ENCODE assay signal across 17 cellular contexts in genomic region chr14:78152246-78153068, GRCh38. TPM values are rescaled to one million over a fixed set of nuclear protein-coding genes. Genes with fewer than 3 reads are reported as not detected.
DNase-seq lines count a peak whose midpoint lies in the region; ATAC-seq, FAIRE-seq and TF ChIP-seq lines count a peak whose summit lies in the region.
"Had no signal": no experiment of that assay in that cellular context is flagged by ENCODE, and none has a peak within 500 bp of the region (broad histone marks: within the 10 kb centered on the region; RNA-seq: fewer than 3 reads in every experiment).

No MANE protein-coding gene starts in this region.

- DNase-seq in DND-41 (peak; percentile 19), NCI-H1105 treated with DMSO at 0.1 percent for 48 hours (lab: John Stamatoyannopoulos, UW) (peak; percentile 45), NCI-H748 (lab: John Stamatoyannopoulos, UW; ENCODE audit: unreplicated experiment) (peak; percentile 96), foreskin melanocyte (peak; percentile 21), small intestine (no peak), dermis blood vessel endothelial cell (no peak)
- DNase-seq in stimulated activated naive CD4-positive, alpha-beta T cell (lab: John Stamatoyannopoulos, UW): no peak
- DNase-seq: activated CD4-positive, alpha-beta T cell treated with anti-CD3 and anti-CD28 coated beads for 4 hours; activated CD8-positive, alpha-beta memory T cell treated with anti-CD3 and anti-CD28 coated beads, Interleukin-2, amount 50 U/mL, for 4 hours; activated naive CD4-positive, alpha-beta T cell treated with Interleukin-2 at 50 U/mL for 16 hours; BE2C; glutamatergic neuron; immature natural killer cell; T-helper 17 cell had no signal

- TF ChIP-seq CTCF in DND-41 (IDR thresholded peaks at IDR 0.05; ENCODE audit: borderline replicate concordance, extremely low read depth, low read length, poor library complexity, severe bottlenecking): no peak

- H3K79me2 ChIP-seq in DND-41 (ENCODE audit: insufficient read depth, low read length): no peaks in the 10 kb centered on the region

- no peak for FAIRE-seq in small intestine (lab: Jason Lieb, UNC)
- FAIRE-seq: H1, HTR-8/SVneo had no signal

- peak; percentile 67; the same call in 2 of the 3 replicates for ATAC-seq in DND-41 (ENCODE audit: insufficient read depth, low read depth)
- ATAC-seq: esophagus mucosa, T-helper 17 cell had no signal

- no peak overlapping the region for H3K27ac ChIP-seq in DND-41 (ENCODE audit: low read length)
- H3K27ac ChIP-seq in small intestine (ENCODE audit: low read depth in 1 of 2, low read length in 1 of 2): no peak overlapping the region

- H2AFZ ChIP-seq in DND-41 (ENCODE audit: low read depth, low read length): no peak overlapping the region

- no peak overlapping the region for H3K4me2 ChIP-seq in DND-41 (ENCODE audit: insufficient read depth, low read length)

- WGBS in small intestine, 3 donors: 47 to 57% (median 53%) methylated on average over 14 of the region's 14 CpGs

- no peaks in the 10 kb centered on the region for H3K9me3 ChIP-seq in DND-41 (ENCODE audit: insufficient read depth, low read length, severe bottlenecking)
- H3K9me3 ChIP-seq in small intestine (ENCODE audit: control insufficient read depth, low read depth): no peaks in the 10 kb centered on the region
- H3K9me3 ChIP-seq: BE2C had no signal

- H4K20me1 ChIP-seq in DND-41 (ENCODE audit: insufficient read depth, low read length): 0 out of 2 replicates have a peak, but pooled peaks cover under 1% of the 10 kb centered on the region

- H3K27me3 ChIP-seq in DND-41 (ENCODE audit: insufficient read depth, low read length, poor library complexity) (peaks cover 4% of the 10 kb centered on the region), small intestine (ENCODE audit: control insufficient read depth in 2 of 2, insufficient read depth in 2 of 2, low read length in 2 of 2) (no peaks in the 10 kb centered on the region)
- H3K27me3 ChIP-seq: BE2C had no signal

- no peak overlapping the region for H3K9ac ChIP-seq in DND-41 (ENCODE audit: low read depth, low read length)

- H3K36me3 ChIP-seq in DND-41 (ENCODE audit: insufficient read depth, low read length) (no peaks in the 10 kb centered on the region), small intestine (ENCODE audit: control insufficient read depth in 2 of 2, insufficient read depth in 2 of 2, low read length in 2 of 2) (no peaks in the 10 kb centered on the region)
- H3K36me3 ChIP-seq: BE2C had no signal

- no peaks in the 10 kb centered on the region for H3K4me1 ChIP-seq in DND-41 (ENCODE audit: insufficient read depth, low read length)
- H3K4me1 ChIP-seq in small intestine (ENCODE audit: control insufficient read depth in 2 of 2, insufficient read depth in 1 of 2, low read depth in 1 of 2, low read length in 1 of 2): no peaks in the 10 kb centered on the region
- H3K4me1 ChIP-seq: BE2C had no signal

- H3K4me3 ChIP-seq in DND-41 (ENCODE audit: low read depth in 1 of 2, low read length in 2 of 2): no peak overlapping the region
- H3K4me3 ChIP-seq in small intestine (ENCODE audit: low read depth in 1 of 2, low read length in 2 of 2): no peak overlapping the region

RNA-seq across cellular contexts. Expression of gene NRXN3, which starts 17.7 kb away (rescaled TPM):
- polyA plus RNA-seq in small intestine: 1 to 10 TPM in 1 of 3 donors, not detected in 2; 2.3 TPM
- total RNA-seq in dermis blood vessel endothelial cell: under 0.01 and 0.05 TPM in 2 replicates
- total RNA-seq: T-helper 17 cell had no signal
- polyA plus RNA-seq: immature natural killer cell had no signal

Comparison
In these comparisons a context has a peak if more than half of its experiments do, and no peak if none do; other contexts are left out.
1. DNase-seq: peak in DND-41 (single experiment), NCI-H1105 treated with DMSO at 0.1 percent for 48 hours (single experiment), NCI-H748 (single experiment) and foreskin melanocyte (single experiment); none in small intestine (single experiment), dermis blood vessel endothelial cell (single experiment) and stimulated activated naive CD4-positive, alpha-beta T cell (0 of 6).